24 cellular contexts compared by ENCODE assay signal in genomic region chr3:45020534-45020933, GRCh38. TPM values are rescaled to one million over a fixed set of nuclear protein-coding genes. Genes with fewer than 3 reads are reported as not detected.
DNase-seq lines count a peak whose midpoint lies in the region; ATAC-seq and TF ChIP-seq lines count a peak whose summit lies in the region.
"Had no signal": no experiment of that assay in that cellular context is flagged by ENCODE, and none has a peak within 500 bp of the region (broad histone marks: within the 10 kb centered on the region; RNA-seq: fewer than 3 reads in every experiment).

No MANE protein-coding gene starts in this region.

- H3K27me3 ChIP-seq in CD4-positive, alpha-beta T cell (ENCODE audit: control insufficient read depth, insufficient read depth, low read length): no peaks in the 10 kb centered on the region
- H3K27me3 ChIP-seq: left lung, stomach, transverse colon had no signal

- POLR2A ChIA-PET in activated CD4-positive, alpha-beta memory T cell treated with anti-CD3 and anti-CD28 coated beads, Interleukin-2, amount 10 ng/mL, durations not matched to agents 7 days and 5 days (lab: Charles Lee): interaction anchor here (0.6 to 1.5 kb wide), 2 partner anchors 9 to 15 kb away, joined by 3 to 11 read pairs; no protein-coding TSS in a partner anchor
- POLR2A ChIA-PET in activated CD4-positive, alpha-beta memory T cell treated with anti-CD3 and anti-CD28 coated beads for 36 hours (lab: Charles Lee): no interaction called here
- POLR2A ChIA-PET in CD4-positive, alpha-beta T cell (lab: Charles Lee): interaction anchor here (0.6 to 1.3 kb wide), 4 partner anchors 11 to 45 kb away, joined by 3 to 4 read pairs (median 3); partner anchors contain the start of genes EXOSC7 and ZDHHC3

- DNase-seq in activated CD4-positive, alpha-beta memory T cell treated with anti-CD3 and anti-CD28 coated beads, Interleukin-2, amount 10 ng/mL, durations not matched to agents 7 days and 5 days: no peak
- no peak for DNase-seq in activated CD4-positive, alpha-beta memory T cell treated with anti-CD3 and anti-CD28 coated beads for 36 hours
- DNase-seq in CD4-positive, alpha-beta T cell: peak in 3 of 10 experiments; percentile 17 to 35 (median 21)
- DNase-seq in T-helper 2 cell treated with Interferon-gamma antibody and Interleukin-4, amounts not matched to agents 5 μg/mL and 100 μg/mL, for 36 hours (ENCODE audit: low spot score): no peak
- DNase-seq in effector memory CD8-positive, alpha-beta T cell: no peak
- DNase-seq in NCI-H526 treated with DMSO at 0.1 percent for 48 hours (lab: John Stamatoyannopoulos, UW) (no peak), NCI-H524 treated with DMSO at 0.1 percent for 48 hours (lab: John Stamatoyannopoulos, UW) (no peak), NCI-H82 (lab: John Stamatoyannopoulos, UW) (no peak)
- DNase-seq: AML-193, KG1, left lung, mesendoderm, NCI-H1417, NCI-H2029 treated with DMSO at 0.1 percent for 48 hours, NCI-H446, psoas muscle, SHP77 treated with DMSO at 0.1 percent for 48 hours, stomach, transverse colon had no signal

- H3K27me3 Mint-ChIP-seq in activated CD4-positive, alpha-beta memory T cell treated with anti-CD3 and anti-CD28 coated beads, Interleukin-2, amount 10 ng/mL, durations not matched to agents 7 days and 5 days: peaks cover 4% of the 10 kb centered on the region
- H3K27me3 Mint-ChIP-seq in activated CD4-positive, alpha-beta memory T cell treated with anti-CD3 and anti-CD28 coated beads for 36 hours: no peaks in the 10 kb centered on the region
- H3K27me3 Mint-ChIP-seq in CD4-positive, alpha-beta T cell: no peaks in the 10 kb centered on the region
- H3K27me3 Mint-ChIP-seq in T-helper 2 cell treated with Interferon-gamma antibody and Interleukin-4, amounts not matched to agents 5 μg/mL and 100 μg/mL, for 36 hours (ENCODE audit: low read depth): peaks cover 3% of the 10 kb centered on the region
- no peaks in the 10 kb centered on the region for H3K27me3 Mint-ChIP-seq in effector memory CD8-positive, alpha-beta T cell
- H3K27me3 Mint-ChIP-seq: brain had no signal

- peak overlapping the region; percentile 17 for H3K27ac Mint-ChIP-seq in activated CD4-positive, alpha-beta memory T cell treated with anti-CD3 and anti-CD28 coated beads, Interleukin-2, amount 10 ng/mL, durations not matched to agents 7 days and 5 days
- H3K27ac Mint-ChIP-seq in activated CD4-positive, alpha-beta memory T cell treated with anti-CD3 and anti-CD28 coated beads for 36 hours: no peak overlapping the region
- peak overlapping the region; percentile 64 for H3K27ac Mint-ChIP-seq in CD4-positive, alpha-beta T cell
- peak overlapping the region; percentile 78 for H3K27ac Mint-ChIP-seq in T-helper 2 cell treated with Interferon-gamma antibody and Interleukin-4, amounts not matched to agents 5 μg/mL and 100 μg/mL, for 36 hours
- H3K27ac Mint-ChIP-seq in effector memory CD8-positive, alpha-beta T cell: peak overlapping the region in 1 of 2 donors; percentile 27
- H3K27ac Mint-ChIP-seq: WTC11 had no signal

- ATAC-seq in CD4-positive, alpha-beta T cell (ENCODE audit: poor library complexity): peak; percentile 96
- peak; percentile 27 for ATAC-seq in effector memory CD8-positive, alpha-beta T cell (replicated peaks)
- ATAC-seq: A549, left lung, psoas muscle, WTC11 had no signal

- peaks cover 4% of the 10 kb centered on the region for H3K36me3 Mint-ChIP-seq in activated CD4-positive, alpha-beta memory T cell treated with anti-CD3 and anti-CD28 coated beads, Interleukin-2, amount 10 ng/mL, durations not matched to agents 7 days and 5 days (ENCODE audit: low read depth)
- H3K36me3 Mint-ChIP-seq in activated CD4-positive, alpha-beta memory T cell treated with anti-CD3 and anti-CD28 coated beads for 36 hours: peaks cover 2% of the 10 kb centered on the region
- H3K36me3 Mint-ChIP-seq in CD4-positive, alpha-beta T cell (ENCODE audit: low read depth): peaks cover 11% of the 10 kb centered on the region
- H3K36me3 Mint-ChIP-seq in T-helper 2 cell treated with Interferon-gamma antibody and Interleukin-4, amounts not matched to agents 5 μg/mL and 100 μg/mL, for 36 hours (ENCODE audit: low read depth): no peaks in the 10 kb centered on the region
- H3K36me3 Mint-ChIP-seq in effector memory CD8-positive, alpha-beta T cell (ENCODE audit: insufficient read depth): peaks cover 3% of the 10 kb centered on the region

- H3K9me3 Mint-ChIP-seq in activated CD4-positive, alpha-beta memory T cell treated with anti-CD3 and anti-CD28 coated beads, Interleukin-2, amount 10 ng/mL, durations not matched to agents 7 days and 5 days: no peaks in the 10 kb centered on the region
- no peaks in the 10 kb centered on the region for H3K9me3 Mint-ChIP-seq in activated CD4-positive, alpha-beta memory T cell treated with anti-CD3 and anti-CD28 coated beads for 36 hours
- no peaks in the 10 kb centered on the region for H3K9me3 Mint-ChIP-seq in CD4-positive, alpha-beta T cell
- H3K9me3 Mint-ChIP-seq in T-helper 2 cell treated with Interferon-gamma antibody and Interleukin-4, amounts not matched to agents 5 μg/mL and 100 μg/mL, for 36 hours: no peaks in the 10 kb centered on the region
- H3K9me3 Mint-ChIP-seq in effector memory CD8-positive, alpha-beta T cell: no peaks in the 10 kb centered on the region
- H3K9me3 Mint-ChIP-seq: brain, WTC11 had no signal

- no peaks in the 10 kb centered on the region for H3K9me3 ChIP-seq in CD4-positive, alpha-beta T cell (ENCODE audit: control insufficient read depth, low read length)
- H3K9me3 ChIP-seq: A549, left lung, neutrophil, psoas muscle, stomach, transverse colon had no signal

- TF ChIP-seq CTCF in CD4-positive, alpha-beta T cell (IDR thresholded peaks at IDR 0.05): no peak

- H3K27ac ChIP-seq in CD4-positive, alpha-beta T cell (ENCODE audit: low read depth, low read length): no peak overlapping the region
- H3K27ac ChIP-seq: A549, left lung, neutrophil, psoas muscle, transverse colon had no signal

- intact Hi-C loops in activated CD4-positive, alpha-beta memory T cell treated with anti-CD3 and anti-CD28 coated beads for 36 hours (cut with micrococcal nuclease): no loop called here
- intact Hi-C loops in CD4-positive, alpha-beta T cell (cut with DNase I, micrococcal nuclease): loop anchor here in 1 of 2 experiments (1.0 kb wide), 1 partner anchor 14 kb away; no protein-coding TSS in a partner anchor

- peaks cover 17% of the 10 kb centered on the region for H3K4me1 Mint-ChIP-seq in activated CD4-positive, alpha-beta memory T cell treated with anti-CD3 and anti-CD28 coated beads, Interleukin-2, amount 10 ng/mL, durations not matched to agents 7 days and 5 days
- H3K4me1 Mint-ChIP-seq in activated CD4-positive, alpha-beta memory T cell treated with anti-CD3 and anti-CD28 coated beads for 36 hours (ENCODE audit: low read depth): peaks cover 13% of the 10 kb centered on the region
- peaks cover 21% of the 10 kb centered on the region for H3K4me1 Mint-ChIP-seq in CD4-positive, alpha-beta T cell (ENCODE audit: low read depth)
- peaks cover 14% of the 10 kb centered on the region for H3K4me1 Mint-ChIP-seq in T-helper 2 cell treated with Interferon-gamma antibody and Interleukin-4, amounts not matched to agents 5 μg/mL and 100 μg/mL, for 36 hours (ENCODE audit: low read depth)
- peaks cover 9 to 13% of the 10 kb centered on the region in 2 donors for H3K4me1 Mint-ChIP-seq in effector memory CD8-positive, alpha-beta T cell (ENCODE audit: low read depth in 2 of 2)

- CTCF ChIA-PET in activated CD4-positive, alpha-beta memory T cell treated with anti-CD3 and anti-CD28 coated beads, Interleukin-2, amount 10 ng/mL, durations not matched to agents 7 days and 5 days (lab: Charles Lee): interaction anchor here (0.9 to 1.4 kb wide), 3 partner anchors 9 to 15 kb away, joined by 3 to 6 read pairs (median 5); no protein-coding TSS in a partner anchor
- CTCF ChIA-PET in activated CD4-positive, alpha-beta memory T cell treated with anti-CD3 and anti-CD28 coated beads for 36 hours (lab: Charles Lee): interaction anchor here (1.5 to 1.7 kb wide), 2 partner anchors 20 to 190 kb away, joined by 4 to 5 read pairs; no protein-coding TSS in a partner anchor
- CTCF ChIA-PET in CD4-positive, alpha-beta T cell (lab: Charles Lee): no interaction called here

- no peak overlapping the region for H3K4me3 Mint-ChIP-seq in activated CD4-positive, alpha-beta memory T cell treated with anti-CD3 and anti-CD28 coated beads, Interleukin-2, amount 10 ng/mL, durations not matched to agents 7 days and 5 days
- no peak overlapping the region for H3K4me3 Mint-ChIP-seq in activated CD4-positive, alpha-beta memory T cell treated with anti-CD3 and anti-CD28 coated beads for 36 hours
- H3K4me3 Mint-ChIP-seq in CD4-positive, alpha-beta T cell: peak overlapping the region; percentile 22
- peak overlapping the region; percentile 30 for H3K4me3 Mint-ChIP-seq in T-helper 2 cell treated with Interferon-gamma antibody and Interleukin-4, amounts not matched to agents 5 μg/mL and 100 μg/mL, for 36 hours
- H3K4me3 Mint-ChIP-seq in effector memory CD8-positive, alpha-beta T cell: no peak overlapping the region
- H3K4me3 Mint-ChIP-seq: brain, WTC11 had no signal

RNA-seq across cellular contexts. Expression of gene CLEC3B, which starts 5.6 kb away (rescaled TPM):
- not detected for total RNA-seq in activated CD4-positive, alpha-beta memory T cell treated with anti-CD3 and anti-CD28 coated beads, Interleukin-2, amount 10 ng/mL, durations not matched to agents 7 days and 5 days
- total RNA-seq in activated CD4-positive, alpha-beta memory T cell treated with anti-CD3 and anti-CD28 coated beads for 36 hours: not detected
- total RNA-seq in CD4-positive, alpha-beta T cell: under 1 TPM; 0.34 to 0.36 TPM
- total RNA-seq: glomerular endothelial cell had no signal

RNA-seq across cellular contexts. Expression of gene EXOSC7, which starts 44.5 kb away (rescaled TPM):
- 10 to 100 TPM; 38.0 to 40.8 TPM for total RNA-seq in activated CD4-positive, alpha-beta memory T cell treated with anti-CD3 and anti-CD28 coated beads, Interleukin-2, amount 10 ng/mL, durations not matched to agents 7 days and 5 days
- 10 to 100 TPM; 55.7 to 62.2 TPM for total RNA-seq in activated CD4-positive, alpha-beta memory T cell treated with anti-CD3 and anti-CD28 coated beads for 36 hours
- total RNA-seq in CD4-positive, alpha-beta T cell: 10 to 100 TPM; 28.1 to 28.4 TPM

RNA-seq across cellular contexts. Expression of gene ZDHHC3, which starts 44.6 kb away (rescaled TPM):
- 10 to 100 TPM; 46.6 to 51.6 TPM for total RNA-seq in activated CD4-positive, alpha-beta memory T cell treated with anti-CD3 and anti-CD28 coated beads, Interleukin-2, amount 10 ng/mL, durations not matched to agents 7 days and 5 days
- 10 to 100 TPM; 26.9 to 34.8 TPM for total RNA-seq in activated CD4-positive, alpha-beta memory T cell treated with anti-CD3 and anti-CD28 coated beads for 36 hours
- total RNA-seq in CD4-positive, alpha-beta T cell: 10 to 100 TPM; 34.4 to 34.6 TPM

Comparison
In these comparisons a context has a peak if more than half of its experiments do, and no peak if none do; other contexts are left out.
1. H3K4me3 Mint-ChIP-seq: peak in CD4-positive, alpha-beta T cell (single experiment) and T-helper 2 cell treated with Interferon-gamma antibody and Interleukin-4, amounts not matched to agents 5 μg/mL and 100 μg/mL, for 36 hours (single experiment); none in activated CD4-positive, alpha-beta memory T cell treated with anti-CD3 and anti-CD28 coated beads, Interleukin-2, amount 10 ng/mL, durations not matched to agents 7 days and 5 days (single experiment), activated CD4-positive, alpha-beta memory T cell treated with anti-CD3 and anti-CD28 coated beads for 36 hours (single experiment) and effector memory CD8-positive, alpha-beta T cell (0 of 2).